2 cellular contexts compared by ENCODE assay signal in genomic region chr14:31051023-31051422, GRCh38.
TF ChIP-seq lines count a peak whose summit lies in the region.

No MANE protein-coding gene starts in this region.

TF ChIP-seq in HepG2, 621 proteins besides CTCF, POLR2A, EP300 and RAD21:
- TF ChIP-seq HDAC2 (CRISPR knock-in tag; IDR thresholded peaks at IDR 0.05) (no peak), RBAK (CRISPR knock-in tag; IDR thresholded peaks at IDR 0.05) (peak; percentile 67; the same call in 1 of the 2 replicates), JDP2 (CRISPR knock-in tag; IDR thresholded peaks at IDR 0.05; ENCODE audit: borderline replicate concordance) (no peak), ZNF382 (CRISPR knock-in tag; IDR thresholded peaks at IDR 0.05; ENCODE audit: borderline replicate concordance) (no peak), ZNF777 (CRISPR knock-in tag; IDR thresholded peaks at IDR 0.05) (0 out of 2 replicates have a peak, but pooled peaks have one; percentile 26), ZNF329 (CRISPR knock-in tag; IDR thresholded peaks at IDR 0.05; ENCODE audit: low read depth) (no peak), ZNF430 (CRISPR knock-in tag; IDR thresholded peaks at IDR 0.05) (no peak), ZNF598 (CRISPR knock-in tag; IDR thresholded peaks at IDR 0.05; ENCODE audit: borderline replicate concordance) (0 out of 2 replicates have a peak, but pooled peaks have one; percentile 44), EED (CRISPR knock-in tag; IDR thresholded peaks at IDR 0.05) (0 out of 2 replicates have a peak, but pooled peaks have one; percentile 37), ZNF788 (CRISPR knock-in tag; IDR thresholded peaks at IDR 0.05; ENCODE audit: borderline replicate concordance) (0 out of 2 replicates have a peak, but pooled peaks have one; percentile 39), ZNF362 (CRISPR knock-in tag; IDR thresholded peaks at IDR 0.05; ENCODE audit: borderline replicate concordance) (peak; percentile 61; the same call in 1 of the 2 replicates), ZNF256 (CRISPR knock-in tag; conservative IDR thresholded peaks at IDR 0.05) (0 out of 2 replicates have a peak, but pooled peaks have one; percentile 55), ZMYM3 (CRISPR knock-in tag; IDR thresholded peaks at IDR 0.05) (peak; percentile 63; the same call in 1 of the 2 replicates), MYC (CRISPR knock-in tag; IDR thresholded peaks at IDR 0.05; ENCODE audit: borderline replicate concordance) (0 out of 2 replicates have a peak, but pooled peaks have one; percentile 13)
- TF ChIP-seq, protein P1, sequence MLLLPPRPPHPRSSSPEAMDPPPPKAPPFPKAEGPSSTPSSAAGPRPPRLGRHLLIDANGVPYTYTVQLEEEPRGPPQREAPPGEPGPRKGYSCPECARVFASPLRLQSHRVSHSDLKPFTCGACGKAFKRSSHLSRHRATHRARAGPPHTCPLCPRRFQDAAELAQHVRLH (CRISPR knock-in tag; IDR thresholded peaks at IDR 0.05; ENCODE audit: borderline replicate concordance, low read depth) = no peak
- TF ChIP-seq, protein P2, sequence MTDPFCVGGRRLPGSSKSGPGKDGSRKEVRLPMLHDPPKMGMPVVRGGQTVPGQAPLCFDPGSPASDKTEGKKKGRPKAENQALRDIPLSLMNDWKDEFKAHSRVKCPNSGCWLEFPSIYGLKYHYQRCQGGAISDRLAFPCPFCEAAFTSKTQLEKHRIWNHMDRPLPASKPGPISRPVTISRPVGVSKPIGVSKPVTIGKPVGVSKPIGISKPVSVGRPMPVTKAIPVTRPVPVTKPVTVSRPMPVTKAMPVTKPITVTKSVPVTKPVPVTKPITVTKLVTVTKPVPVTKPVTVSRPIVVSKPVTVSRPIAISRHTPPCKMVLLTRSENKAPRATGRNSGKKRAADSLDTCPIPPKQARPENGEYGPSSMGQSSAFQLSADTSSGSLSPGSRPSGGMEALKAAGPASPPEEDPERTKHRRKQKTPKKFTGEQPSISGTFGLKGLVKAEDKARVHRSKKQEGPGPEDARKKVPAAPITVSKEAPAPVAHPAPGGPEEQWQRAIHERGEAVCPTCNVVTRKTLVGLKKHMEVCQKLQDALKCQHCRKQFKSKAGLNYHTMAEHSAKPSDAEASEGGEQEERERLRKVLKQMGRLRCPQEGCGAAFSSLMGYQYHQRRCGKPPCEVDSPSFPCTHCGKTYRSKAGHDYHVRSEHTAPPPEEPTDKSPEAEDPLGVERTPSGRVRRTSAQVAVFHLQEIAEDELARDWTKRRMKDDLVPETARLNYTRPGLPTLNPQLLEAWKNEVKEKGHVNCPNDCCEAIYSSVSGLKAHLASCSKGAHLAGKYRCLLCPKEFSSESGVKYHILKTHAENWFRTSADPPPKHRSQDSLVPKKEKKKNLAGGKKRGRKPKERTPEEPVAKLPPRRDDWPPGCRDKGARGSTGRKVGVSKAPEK (CRISPR knock-in tag; IDR thresholded peaks at IDR 0.05; ENCODE audit: borderline replicate concordance) = 0 out of 2 replicates have a peak, but pooled peaks have one; percentile 47
TF ChIP-seq in HepG2: peak in this region for 10.

TF ChIP-seq in K562, 482 proteins besides CTCF, POLR2A, EP300 and RAD21:
- TF ChIP-seq PRDM10 (IDR thresholded peaks at IDR 0.05; ENCODE audit: partially characterized antibody) (no peak), SREBF1 (IDR thresholded peaks at IDR 0.05; ENCODE audit: borderline replicate concordance, low read depth, low read length) (no peak), CHD4 (IDR thresholded peaks at IDR 0.05; ENCODE audit: insufficient read depth, insufficient replicate concordance, low read depth, low read length, poor library complexity, severe bottlenecking) (no peak), ZBTB1 (CRISPR knock-in tag; IDR thresholded peaks at IDR 0.05; ENCODE audit: borderline replicate concordance, low read depth) (no peak)
- TF ChIP-seq, protein P3, sequence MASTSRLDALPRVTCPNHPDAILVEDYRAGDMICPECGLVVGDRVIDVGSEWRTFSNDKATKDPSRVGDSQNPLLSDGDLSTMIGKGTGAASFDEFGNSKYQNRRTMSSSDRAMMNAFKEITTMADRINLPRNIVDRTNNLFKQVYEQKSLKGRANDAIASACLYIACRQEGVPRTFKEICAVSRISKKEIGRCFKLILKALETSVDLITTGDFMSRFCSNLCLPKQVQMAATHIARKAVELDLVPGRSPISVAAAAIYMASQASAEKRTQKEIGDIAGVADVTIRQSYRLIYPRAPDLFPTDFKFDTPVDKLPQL (IDR thresholded peaks at IDR 0.05; ENCODE audit: extremely low read depth, insufficient read length) = no peak
